1 cellular context compared by ENCODE assay signal in genomic region chr17:17504341-17505140, GRCh38.
TF ChIP-seq lines count a peak whose summit lies in the region.

No MANE protein-coding gene starts in this region.

TF ChIP-seq in H1, 55 proteins besides CTCF, POLR2A, EP300 and RAD21:
- no peak for TF ChIP-seq NRF1 (IDR thresholded peaks at IDR 0.05; ENCODE audit: low read depth, low read length)
- TF ChIP-seq HDAC6 (IDR thresholded peaks at IDR 0.05; ENCODE audit: low read depth, low read length), result no peak
- no peak for TF ChIP-seq RNF2 (IDR thresholded peaks at IDR 0.05; ENCODE audit: borderline replicate concordance, low read depth, low read length, missing control alignments, poor library complexity, severe bottlenecking)
- TF ChIP-seq CHD1 (IDR thresholded peaks at IDR 0.05; ENCODE audit: low read depth, low read length), result no peak
- TF ChIP-seq SP4 (IDR thresholded peaks at IDR 0.05; ENCODE audit: low read length), result no peak
- no peak for TF ChIP-seq TAF7 (optimal IDR thresholded peaks at IDR 0.05; ENCODE audit: borderline replicate concordance, low read depth, low read length)
- no peak for TF ChIP-seq ATF2 (IDR thresholded peaks at IDR 0.05; ENCODE audit: low read length)
- no peak for TF ChIP-seq SIN3A (conservative IDR thresholded peaks at IDR 0.05 in 1 of 2, IDR thresholded peaks at IDR 0.05 in 1 of 2; ENCODE audit: low read depth in 1 of 2, low read length in 2 of 2)
- TF ChIP-seq NANOG (IDR thresholded peaks at IDR 0.05; ENCODE audit: insufficient read depth, low read depth, low read length, poor library complexity, severe bottlenecking), result no peak
- no peak for TF ChIP-seq CHD7 (IDR thresholded peaks at IDR 0.05; ENCODE audit: insufficient replicate concordance, low read length)
- TF ChIP-seq E2F6 (IDR thresholded peaks at IDR 0.05), result no peak
